Comparison of ENCODE assay signal across 8 cellular contexts in genomic region chr19:34938886-34939285, GRCh38.
"Had no signal": no experiment of that assay in that cellular context is flagged by ENCODE, and none has a peak within 500 bp of the region (broad histone marks: within the 10 kb centered on the region; RNA-seq: fewer than 3 reads in every experiment).

No MANE protein-coding gene starts in this region.

- ATAC-seq: GM12878 had no signal

- FAIRE-seq: G401.6, GM12878, GM12891, GM12892, GM18507, GM19239 had no signal

- H3K4me3 ChIP-seq: GM12878 had no signal

- DNase-seq: GDM1, GF-D8 had no signal
